In genomic region chr11:60762851-60763691, GRCh38 we compare ENCODE assay signal across 8 cellular contexts. TPM values are rescaled to one million over a fixed set of nuclear protein-coding genes. Genes with fewer than 3 reads are reported as not detected.
A peak's percentile ranks its signal among the peaks of the same experiment; 100 is the strongest.
DNase-seq lines count a peak whose midpoint lies in the region; ATAC-seq and TF ChIP-seq lines count a peak whose summit lies in the region.

No MANE protein-coding gene starts in this region.

- no peaks in the 10 kb centered on the region for H3K9me3 ChIP-seq in T-helper 17 cell (ENCODE audit: control insufficient read depth, low read length, poor library complexity, severe bottlenecking)

- H3K27ac Mint-ChIP-seq in T-helper 17 cell (no peak overlapping the region), progenitor cell of endocrine pancreas (no peak overlapping the region)

- no peaks in the 10 kb centered on the region for H3K9me3 Mint-ChIP-seq in progenitor cell of endocrine pancreas (ENCODE audit: low read depth)

- H3K27me3 Mint-ChIP-seq in T-helper 17 cell (peaks cover 77% of the 10 kb centered on the region), progenitor cell of endocrine pancreas (peaks cover 11% of the 10 kb centered on the region)

- peak; percentile 79 for DNase-seq in GM10266 (ENCODE audit: extremely low spot score)
- no peak for DNase-seq in T-helper 17 cell
- DNase-seq in progenitor cell of endocrine pancreas (ENCODE audit: low spot score, unreplicated experiment) = no peak
- DNase-seq in MV-4-11 (lab: John Stamatoyannopoulos, UW) = no peak
- no peak for DNase-seq in AML-193 (lab: John Stamatoyannopoulos, UW)
- no peak for DNase-seq in NCI-H128 (lab: John Stamatoyannopoulos, UW; ENCODE audit: unreplicated experiment)

- H3K4me1 Mint-ChIP-seq in T-helper 17 cell (peaks cover 7% of the 10 kb centered on the region), progenitor cell of endocrine pancreas (ENCODE audit: low read depth) (peaks cover 8% of the 10 kb centered on the region)

- H3K4me3 Mint-ChIP-seq in T-helper 17 cell (peak overlapping the region; percentile 7), progenitor cell of endocrine pancreas (ENCODE audit: low read depth) (no peak overlapping the region)

- ATAC-seq in GM19395 (IDR thresholded peaks at IDR 0.05; ENCODE audit: unreplicated experiment) (peak; percentile 66), HG03342 (IDR thresholded peaks at IDR 0.05; ENCODE audit: unreplicated experiment) (peak; percentile 70), T-helper 17 cell (peak; percentile 42)

- TF ChIP-seq CTCF in GM10266 (IDR thresholded peaks at IDR 0.05; ENCODE audit: control insufficient read depth, insufficient read depth, low read depth, missing control alignments) (peak; percentile 48), progenitor cell of endocrine pancreas (IDR thresholded peaks at IDR 0.05; ENCODE audit: unreplicated experiment) (peak; percentile 60)

- H3K36me3 Mint-ChIP-seq in T-helper 17 cell (ENCODE audit: low read depth) (peaks cover 8% of the 10 kb centered on the region), progenitor cell of endocrine pancreas (ENCODE audit: insufficient read depth) (no peaks in the 10 kb centered on the region)

RNA-seq across cellular contexts. Expression of gene MS4A15, which starts 6.4 kb away (rescaled TPM):
- total RNA-seq in T-helper 17 cell (not detected), progenitor cell of endocrine pancreas (not detected in 2 replicates)

RNA-seq across cellular contexts. Expression of gene MS4A10, which starts 22.1 kb away (rescaled TPM):
- total RNA-seq in T-helper 17 cell = not detected
- total RNA-seq in progenitor cell of endocrine pancreas = not detected in 2 replicates

RNA-seq across cellular contexts. Expression of gene MS4A18, which starts 38.6 kb away (rescaled TPM):
- total RNA-seq in T-helper 17 cell (not detected), progenitor cell of endocrine pancreas (not detected in 2 replicates)
